ENCODE assay signal across 13 cellular contexts in the genomic region with DNA sequence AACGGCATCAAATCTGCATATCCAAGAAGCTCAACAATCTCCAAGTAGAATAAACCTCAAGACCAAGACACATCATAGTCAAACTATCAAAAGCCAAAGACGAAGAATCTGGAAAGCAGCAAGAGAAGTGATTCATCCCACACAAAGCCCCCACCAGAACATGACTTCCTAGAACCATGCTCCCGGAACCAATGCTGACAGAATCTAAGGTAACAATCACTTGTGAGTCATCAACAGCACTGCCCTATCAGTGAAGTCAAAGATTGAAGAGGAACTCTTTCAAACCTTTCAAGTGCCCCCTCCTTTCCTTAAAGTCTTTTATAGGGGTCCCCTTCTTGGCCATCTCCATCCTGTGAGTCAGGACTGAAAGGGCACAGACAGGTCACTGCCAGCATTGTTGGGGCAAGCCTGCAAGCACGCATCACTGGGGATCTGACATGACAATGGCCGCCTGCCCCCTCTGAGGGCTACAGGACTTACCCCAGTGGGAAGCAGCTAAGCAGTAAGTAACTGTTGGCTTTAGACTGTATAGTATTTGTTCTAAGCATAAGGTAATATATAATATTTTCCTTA. TPM values are rescaled to one million over a fixed set of nuclear protein-coding genes. Genes with fewer than 3 reads are reported as not detected.
A peak's percentile ranks its signal among the peaks of the same experiment; 100 is the strongest.
DNase-seq lines count a peak whose midpoint lies in the region; ATAC-seq and TF ChIP-seq lines count a peak whose summit lies in the region.
"Had no signal": no experiment of that assay in that cellular context is flagged by ENCODE, and none has a peak within 500 bp of the region (broad histone marks: within the 10 kb centered on the region; RNA-seq: fewer than 3 reads in every experiment).

A gene (plus strand): TSS at position 242 of the 573 bp plus-strand sequence. CDS start 3,443 bp downstream, outside the sequence.

- peak; percentile 99 for ATAC-seq in activated T-helper 17 cell treated with anti-CD3 and anti-CD28 coated beads, Interleukin-2, amount 50 U/mL, for 72 hours (replicated peaks)
- ATAC-seq in CD4-positive, alpha-beta T cell (ENCODE audit: poor library complexity), result no peak
- no peak for ATAC-seq in HG02678 (IDR thresholded peaks at IDR 0.05; ENCODE audit: unreplicated experiment)
- no peak for ATAC-seq in GM18873 (IDR thresholded peaks at IDR 0.05; ENCODE audit: low FRiP score, unreplicated experiment)
- ATAC-seq: gastrocnemius medialis, left colon had no signal

- no peaks in the 10 kb centered on the region for H3K9me3 Mint-ChIP-seq in T-helper 2 cell treated with Interferon-gamma antibody and Interleukin-4, amounts not matched to agents 5 μg/mL and 100 μg/mL, for 36 hours
- H3K9me3 Mint-ChIP-seq in activated T-helper 17 cell treated with anti-CD3 and anti-CD28 coated beads, Interleukin-2, amount 50 U/mL, for 72 hours, result no peaks in the 10 kb centered on the region
- H3K9me3 Mint-ChIP-seq in nephron progenitor cell, result no peaks in the 10 kb centered on the region
- no peaks in the 10 kb centered on the region for H3K9me3 Mint-ChIP-seq in CD4-positive, alpha-beta T cell

- no peaks in the 10 kb centered on the region for H3K79me2 ChIP-seq in Loucy (ENCODE audit: insufficient read depth, low read length)

- H3K9ac ChIP-seq in Loucy (ENCODE audit: low read depth, low read length, poor library complexity, severe bottlenecking), result peak within 1 kb of the TSS; percentile 2

- peak within 1 kb of the TSS; percentile 73 for H2AFZ ChIP-seq in Loucy (ENCODE audit: low read length)

- no peaks in the 10 kb centered on the region for H3K9me3 ChIP-seq in Loucy (ENCODE audit: insufficient read depth, low read depth, low read length)
- no peaks in the 10 kb centered on the region for H3K9me3 ChIP-seq in CD4-positive, alpha-beta T cell (ENCODE audit: control insufficient read depth, low read length)
- H3K9me3 ChIP-seq: gastrocnemius medialis had no signal

- H3F3A ChIP-seq in Loucy (ENCODE audit: low read depth), result no peaks in the 10 kb centered on the region

- H3K4me2 ChIP-seq in Loucy (ENCODE audit: low read depth, low read length, poor library complexity, severe bottlenecking), result no peak within 1 kb of the TSS

- no peaks in the 10 kb centered on the region for H3K27me3 ChIP-seq in Loucy (ENCODE audit: insufficient read depth, low read length, poor library complexity, severe bottlenecking)
- no peaks in the 10 kb centered on the region for H3K27me3 ChIP-seq in CD4-positive, alpha-beta T cell (ENCODE audit: control insufficient read depth, insufficient read depth, low read length)
- H3K27me3 ChIP-seq: gastrocnemius medialis had no signal

- CTCF ChIA-PET in CD4-positive, alpha-beta T cell (lab: Charles Lee), result no interaction called here

- TF ChIP-seq CTCF in Loucy (conservative IDR thresholded peaks at IDR 0.05; ENCODE audit: low read length) (no peak), nephron progenitor cell (IDR thresholded peaks at IDR 0.05) (no peak)
- no peak for TF ChIP-seq CTCF in CD4-positive, alpha-beta T cell (IDR thresholded peaks at IDR 0.05)

- no peaks in the 10 kb centered on the region for H4K20me1 ChIP-seq in Loucy (ENCODE audit: insufficient read depth, low read length, poor library complexity, severe bottlenecking)

- intact Hi-C loops in CD4-positive, alpha-beta T cell (cut with DNase I, micrococcal nuclease), result no loop called here

- POLR2A ChIA-PET in CD4-positive, alpha-beta T cell (lab: Charles Lee), result interaction anchor here (0.7 kb wide), 1 partner anchor 408 kb away, joined by 3 read pairs; no protein-coding TSS in a partner anchor

- H3K36me3 Mint-ChIP-seq in T-helper 2 cell treated with Interferon-gamma antibody and Interleukin-4, amounts not matched to agents 5 μg/mL and 100 μg/mL, for 36 hours (ENCODE audit: low read depth), result no peaks in the 10 kb centered on the region
- H3K36me3 Mint-ChIP-seq in activated T-helper 17 cell treated with anti-CD3 and anti-CD28 coated beads, Interleukin-2, amount 50 U/mL, for 72 hours (ENCODE audit: low read depth), result no peaks in the 10 kb centered on the region
- H3K36me3 Mint-ChIP-seq in nephron progenitor cell (ENCODE audit: low read depth), result no peaks in the 10 kb centered on the region
- no peaks in the 10 kb centered on the region for H3K36me3 Mint-ChIP-seq in CD4-positive, alpha-beta T cell (ENCODE audit: low read depth)

- H3K4me3 Mint-ChIP-seq in T-helper 2 cell treated with Interferon-gamma antibody and Interleukin-4, amounts not matched to agents 5 μg/mL and 100 μg/mL, for 36 hours, result no peak within 1 kb of the TSS
- H3K4me3 Mint-ChIP-seq in activated T-helper 17 cell treated with anti-CD3 and anti-CD28 coated beads, Interleukin-2, amount 50 U/mL, for 72 hours, result peak within 1 kb of the TSS; percentile 24
- no peak within 1 kb of the TSS for H3K4me3 Mint-ChIP-seq in nephron progenitor cell
- H3K4me3 Mint-ChIP-seq in CD4-positive, alpha-beta T cell, result no peak within 1 kb of the TSS

- H3K4me3 ChIP-seq in Loucy (ENCODE audit: low read length, poor library complexity, severe bottlenecking), result no peak within 1 kb of the TSS
- H3K4me3 ChIP-seq: gastrocnemius medialis had no signal

- H3K27me3 Mint-ChIP-seq in T-helper 2 cell treated with Interferon-gamma antibody and Interleukin-4, amounts not matched to agents 5 μg/mL and 100 μg/mL, for 36 hours (ENCODE audit: low read depth), result peaks cover 13% of the 10 kb centered on the region
- no peaks in the 10 kb centered on the region for H3K27me3 Mint-ChIP-seq in activated T-helper 17 cell treated with anti-CD3 and anti-CD28 coated beads, Interleukin-2, amount 50 U/mL, for 72 hours
- peaks cover 3% of the 10 kb centered on the region for H3K27me3 Mint-ChIP-seq in nephron progenitor cell (ENCODE audit: low read depth, poor library complexity)
- H3K27me3 Mint-ChIP-seq in CD4-positive, alpha-beta T cell, result no peaks in the 10 kb centered on the region

- no peak within 1 kb of the TSS for H3K27ac Mint-ChIP-seq in T-helper 2 cell treated with Interferon-gamma antibody and Interleukin-4, amounts not matched to agents 5 μg/mL and 100 μg/mL, for 36 hours
- peak within 1 kb of the TSS; percentile 14 for H3K27ac Mint-ChIP-seq in activated T-helper 17 cell treated with anti-CD3 and anti-CD28 coated beads, Interleukin-2, amount 50 U/mL, for 72 hours
- peak within 1 kb of the TSS; percentile 2 for H3K27ac Mint-ChIP-seq in nephron progenitor cell
- no peak within 1 kb of the TSS for H3K27ac Mint-ChIP-seq in CD4-positive, alpha-beta T cell

- no peaks in the 10 kb centered on the region for H3K36me3 ChIP-seq in Loucy (ENCODE audit: insufficient read depth, low read length)
- H3K36me3 ChIP-seq: gastrocnemius medialis had no signal

- no peaks in the 10 kb centered on the region for H3K9me2 ChIP-seq in Loucy (replicated peaks; ENCODE audit: low read depth, low read length)

- no peak within 1 kb of the TSS for H3K27ac ChIP-seq in CD4-positive, alpha-beta T cell (ENCODE audit: low read depth, low read length)
- H3K27ac ChIP-seq: gastrocnemius medialis had no signal

- peaks cover 33% of the 10 kb centered on the region for H3K4me1 ChIP-seq in Loucy (ENCODE audit: insufficient read depth, low read length, poor library complexity, severe bottlenecking)
- H3K4me1 ChIP-seq: gastrocnemius medialis had no signal

- peaks cover 9% of the 10 kb centered on the region for H3K4me1 Mint-ChIP-seq in T-helper 2 cell treated with Interferon-gamma antibody and Interleukin-4, amounts not matched to agents 5 μg/mL and 100 μg/mL, for 36 hours (ENCODE audit: low read depth)
- H3K4me1 Mint-ChIP-seq in activated T-helper 17 cell treated with anti-CD3 and anti-CD28 coated beads, Interleukin-2, amount 50 U/mL, for 72 hours, result peaks cover 8% of the 10 kb centered on the region
- peaks cover 10% of the 10 kb centered on the region for H3K4me1 Mint-ChIP-seq in nephron progenitor cell
- peaks cover 7% of the 10 kb centered on the region for H3K4me1 Mint-ChIP-seq in CD4-positive, alpha-beta T cell (ENCODE audit: low read depth)

- DNase-seq in T-helper 2 cell treated with Interferon-gamma antibody and Interleukin-4, amounts not matched to agents 5 μg/mL and 100 μg/mL, for 36 hours (ENCODE audit: low spot score), result peak; percentile 24
- DNase-seq in T-helper 2 cell (no peak), nephron progenitor cell (no peak)
- no peak for DNase-seq in CD4-positive, alpha-beta T cell
- DNase-seq: gastrocnemius medialis, left colon, NCI-H1105 treated with DMSO at 0.1 percent for 48 hours, NCI-H774 had no signal

RNA-seq across cellular contexts. Expression of the gene that starts here (rescaled TPM):
- total RNA-seq in activated T-helper 17 cell treated with anti-CD3 and anti-CD28 coated beads, Interleukin-2, amount 50 U/mL, for 72 hours, result under 1 TPM; 0.24 to 0.43 TPM
- not detected for total RNA-seq in CD4-positive, alpha-beta T cell
- total RNA-seq: gastrocnemius medialis, left colon, subcutaneous adipose tissue had no signal

Comparison
In these comparisons a context has a peak if more than half of its experiments do, and no peak if none do; other contexts are left out.
1. Peak in ATAC-seq in activated T-helper 17 cell treated with anti-CD3 and anti-CD28 coated beads, Interleukin-2, amount 50 U/mL, for 72 hours; RNA of the gene not detected or under 1 TPM.
2. H3K27ac Mint-ChIP-seq: peak in activated T-helper 17 cell treated with anti-CD3 and anti-CD28 coated beads, Interleukin-2, amount 50 U/mL, for 72 hours (single experiment) and nephron progenitor cell (single experiment); none in T-helper 2 cell treated with Interferon-gamma antibody and Interleukin-4, amounts not matched to agents 5 μg/mL and 100 μg/mL, for 36 hours (single experiment) and CD4-positive, alpha-beta T cell (single experiment).